Comparison of ENCODE assay signal across 8 cellular contexts in genomic region chr9:94952553-94953373, GRCh38.
DNase-seq lines count a peak whose midpoint lies in the region; ATAC-seq and TF ChIP-seq lines count a peak whose summit lies in the region.

No MANE protein-coding gene starts in this region.

- peaks cover 5% of the 10 kb centered on the region for H3K36me3 Mint-ChIP-seq in T-helper 2 cell treated with Interferon-gamma antibody and Interleukin-4, amounts not matched to agents 5 μg/mL and 100 μg/mL, for 36 hours (ENCODE audit: low read depth)

- peak overlapping the region; percentile 56 to 86 for H3K27ac ChIP-seq in right atrium auricular region
- H3K27ac ChIP-seq in tibial nerve = peak overlapping the region; percentile 15 to 84 (median 44)

- DNase-seq in GM10248 (ENCODE audit: extremely low spot score) (peak; percentile 44), right atrium auricular region (ENCODE audit: low spot score) (peak; percentile 65), tibial nerve (ENCODE audit: low spot score in 2 of 2) (peak in 1 of 2 donors; percentile 33), SK-N-DZ (ENCODE audit: low spot score) (no peak), EL (no peak), H4 (ENCODE audit: low spot score) (no peak)
- DNase-seq in T-helper 2 cell treated with Interferon-gamma antibody and Interleukin-4, amounts not matched to agents 5 μg/mL and 100 μg/mL, for 36 hours (ENCODE audit: low spot score) = peak; percentile 18

- H3K4me3 Mint-ChIP-seq in T-helper 2 cell treated with Interferon-gamma antibody and Interleukin-4, amounts not matched to agents 5 μg/mL and 100 μg/mL, for 36 hours = peak overlapping the region; percentile 66

- H3K4me1 ChIP-seq in right atrium auricular region = peaks cover 0 to 53% of the 10 kb centered on the region in 2 donors
- peaks cover 0 to 55% (median 30%) of the 10 kb centered on the region in 4 donors for H3K4me1 ChIP-seq in tibial nerve

- peak in 1 of 2 donors; percentile 15 for TF ChIP-seq POLR2A in tibial nerve (IDR thresholded peaks at IDR 0.05)

- WGBS in tibial nerve, 2 donors = 43 to 47% methylated on average over 8 of the region's 8 CpGs

- TF ChIP-seq EP300 in tibial nerve (IDR thresholded peaks at IDR 0.05) = peak; percentile 44 to 78

- H3K9me3 ChIP-seq in right atrium auricular region (no peaks in the 10 kb centered on the region), tibial nerve (no peaks in the 10 kb centered on the region)

- H3K27me3 ChIP-seq in right atrium auricular region = no peaks in the 10 kb centered on the region
- no peaks in the 10 kb centered on the region for H3K27me3 ChIP-seq in tibial nerve

- H3K27ac Mint-ChIP-seq in T-helper 2 cell treated with Interferon-gamma antibody and Interleukin-4, amounts not matched to agents 5 μg/mL and 100 μg/mL, for 36 hours = peak overlapping the region; percentile 69

- H3K4me3 ChIP-seq in right atrium auricular region = no peak overlapping the region
- H3K4me3 ChIP-seq in tibial nerve = no peak overlapping the region

- no peak for TF ChIP-seq CTCF in GM10248 (IDR thresholded peaks at IDR 0.05; ENCODE audit: control extremely low read depth, extremely low read depth, low read depth, missing control alignments)
- no peak for TF ChIP-seq CTCF in right atrium auricular region (IDR thresholded peaks at IDR 0.05)
- TF ChIP-seq CTCF in tibial nerve (IDR thresholded peaks at IDR 0.05) = no peak

- peaks cover 30% of the 10 kb centered on the region for H3K4me1 Mint-ChIP-seq in T-helper 2 cell treated with Interferon-gamma antibody and Interleukin-4, amounts not matched to agents 5 μg/mL and 100 μg/mL, for 36 hours (ENCODE audit: low read depth)

- POLR2A ChIA-PET in GM10248 (lab: Yijun Ruan, JAX) = no interaction called here

- no peaks in the 10 kb centered on the region for H3K9me3 Mint-ChIP-seq in T-helper 2 cell treated with Interferon-gamma antibody and Interleukin-4, amounts not matched to agents 5 μg/mL and 100 μg/mL, for 36 hours

- H3K27me3 Mint-ChIP-seq in T-helper 2 cell treated with Interferon-gamma antibody and Interleukin-4, amounts not matched to agents 5 μg/mL and 100 μg/mL, for 36 hours (ENCODE audit: low read depth) = no peaks in the 10 kb centered on the region

- CTCF ChIA-PET in GM10248 (lab: Yijun Ruan, JAX) = no interaction called here

- no peaks in the 10 kb centered on the region for H3K36me3 ChIP-seq in right atrium auricular region
- peaks cover 0 to 17% (median 0%) of the 10 kb centered on the region in 3 donors for H3K36me3 ChIP-seq in tibial nerve

- peak; percentile 68 for ATAC-seq in GM21528 (IDR thresholded peaks at IDR 0.05; ENCODE audit: low FRiP score, unreplicated experiment)

Comparison
In these comparisons a context has a peak if more than half of its experiments do, and no peak if none do; other contexts are left out.
1. DNase-seq: peak in GM10248 (single experiment), T-helper 2 cell treated with Interferon-gamma antibody and Interleukin-4, amounts not matched to agents 5 μg/mL and 100 μg/mL, for 36 hours (single experiment) and right atrium auricular region (single experiment); none in SK-N-DZ (single experiment), EL (single experiment) and H4 (single experiment).